ENCODE assay signal across 25 cellular contexts in genomic region chr20:13249118-13249859, GRCh38. TPM values are rescaled to one million over a fixed set of nuclear protein-coding genes. Genes with fewer than 3 reads are reported as not detected.
DNase-seq lines count a peak whose midpoint lies in the region; ATAC-seq, FAIRE-seq and TF ChIP-seq lines count a peak whose summit lies in the region.
"Had no signal": no experiment of that assay in that cellular context is flagged by ENCODE, and none has a peak within 500 bp of the region (broad histone marks: within the 10 kb centered on the region; RNA-seq: fewer than 3 reads in every experiment).

No MANE protein-coding gene starts in this region.

- CTCF ChIA-PET in activated naive CD4-positive, alpha-beta T cell treated with anti-CD3 and anti-CD28 coated beads, Interleukin-2, amount 10 ng/mL, durations not matched to agents 7 days and 5 days (lab: Charles Lee): interaction anchor here (1.5 to 5.1 kb wide), 2 partner anchors 12 to 53 kb away, joined by 4 to 31 read pairs; no protein-coding TSS in a partner anchor

- H3K9me3 ChIP-seq in T-helper 17 cell (ENCODE audit: control insufficient read depth, low read length, poor library complexity, severe bottlenecking) (no peaks in the 10 kb centered on the region), stomach smooth muscle (ENCODE audit: control insufficient read depth in 2 of 2, low read length in 2 of 2) (no peaks in the 10 kb centered on the region)
- H3K9me3 ChIP-seq: esophagus squamous epithelium, gastroesophageal sphincter, SJCRH30 had no signal

- peaks cover 6% of the 10 kb centered on the region for H3K4me1 ChIP-seq in stomach smooth muscle (ENCODE audit: control insufficient read depth, insufficient read depth, low read length)
- H3K4me1 ChIP-seq: SJCRH30 had no signal

- H3K27ac Mint-ChIP-seq in activated naive CD4-positive, alpha-beta T cell treated with anti-CD3 and anti-CD28 coated beads, Interleukin-2, amount 10 ng/mL, durations not matched to agents 7 days and 5 days: peak overlapping the region; percentile 34
- H3K27ac Mint-ChIP-seq in T-helper 17 cell: peak overlapping the region; percentile 98

- H3K9me3 Mint-ChIP-seq in activated naive CD4-positive, alpha-beta T cell treated with anti-CD3 and anti-CD28 coated beads, Interleukin-2, amount 10 ng/mL, durations not matched to agents 7 days and 5 days: peaks cover 4% of the 10 kb centered on the region
- H3K9me3 Mint-ChIP-seq: activated T-cell treated with anti-CD3 and anti-CD28 coated beads, Interleukin-2, amount 50 U/mL, for 4 hours had no signal

- H3K9ac ChIP-seq in stomach smooth muscle (ENCODE audit: low read length in 2 of 2): no peak overlapping the region

- H3K27me3 Mint-ChIP-seq in activated naive CD4-positive, alpha-beta T cell treated with anti-CD3 and anti-CD28 coated beads, Interleukin-2, amount 10 ng/mL, durations not matched to agents 7 days and 5 days: no peaks in the 10 kb centered on the region
- H3K27me3 Mint-ChIP-seq in T-helper 17 cell: no peaks in the 10 kb centered on the region

- no peaks in the 10 kb centered on the region for H3K36me3 ChIP-seq in stomach smooth muscle (ENCODE audit: control insufficient read depth in 2 of 2, insufficient read depth in 2 of 2, low read length in 2 of 2)
- H3K36me3 ChIP-seq: esophagus squamous epithelium, gastroesophageal sphincter, SJCRH30 had no signal

- peaks cover 8% of the 10 kb centered on the region for H3K36me3 Mint-ChIP-seq in activated naive CD4-positive, alpha-beta T cell treated with anti-CD3 and anti-CD28 coated beads, Interleukin-2, amount 10 ng/mL, durations not matched to agents 7 days and 5 days
- H3K36me3 Mint-ChIP-seq in T-helper 17 cell (ENCODE audit: low read depth): peaks cover 2% of the 10 kb centered on the region

- peak; percentile 67 for FAIRE-seq in endometrium (lab: Jason Lieb, UNC)
- FAIRE-seq: GM12878 had no signal

- H3K27me3 ChIP-seq in stomach smooth muscle (ENCODE audit: control insufficient read depth in 1 of 2, insufficient read depth in 2 of 2, low read length in 2 of 2): no peaks in the 10 kb centered on the region
- H3K27me3 ChIP-seq: esophagus squamous epithelium, gastroesophageal sphincter, hepatocyte had no signal

- DNase-seq in activated naive CD4-positive, alpha-beta T cell treated with anti-CD3 and anti-CD28 coated beads, Interleukin-2, amount 10 ng/mL, durations not matched to agents 7 days and 5 days: no peak
- no peak for DNase-seq in activated naive CD4-positive, alpha-beta T cell (lab: John Stamatoyannopoulos, UW)
- no peak for DNase-seq in T-helper 17 cell
- no peak for DNase-seq in foreskin fibroblast
- DNase-seq in NCI-H446 treated with DMSO at 0.1 percent for 48 hours (lab: John Stamatoyannopoulos, UW): no peak
- DNase-seq: ACHN; activated T-cell treated with anti-CD3 and anti-CD28 coated beads, Interleukin-2, amount 50 U/mL, for 4 hours; caudate nucleus; esophagus squamous epithelium; KBM-7; MM.1S; NCI-H2029; NCI-H526 treated with DMSO at 0.1 percent for 48 hours; nucleus accumbens; SJCRH30; trophoblast cell had no signal

- no peak overlapping the region for H3K4me3 Mint-ChIP-seq in activated naive CD4-positive, alpha-beta T cell treated with anti-CD3 and anti-CD28 coated beads, Interleukin-2, amount 10 ng/mL, durations not matched to agents 7 days and 5 days
- H3K4me3 Mint-ChIP-seq in T-helper 17 cell: no peak overlapping the region
- H3K4me3 Mint-ChIP-seq: activated T-cell treated with anti-CD3 and anti-CD28 coated beads, Interleukin-2, amount 50 U/mL, for 4 hours had no signal

- H3K4me3 ChIP-seq in stomach smooth muscle (ENCODE audit: low read length in 2 of 2) (peak overlapping the region in 1 of 2 donors; percentile 49), foreskin fibroblast (ENCODE audit: low read depth in 1 of 2, low read length in 2 of 2) (no peak overlapping the region)
- H3K4me3 ChIP-seq: esophagus squamous epithelium, gastroesophageal sphincter, GM12878, hepatocyte, SJCRH30, skin epidermis had no signal

- H3K4me1 Mint-ChIP-seq in activated naive CD4-positive, alpha-beta T cell treated with anti-CD3 and anti-CD28 coated beads, Interleukin-2, amount 10 ng/mL, durations not matched to agents 7 days and 5 days: peaks cover 34% of the 10 kb centered on the region
- peaks cover 31% of the 10 kb centered on the region for H3K4me1 Mint-ChIP-seq in T-helper 17 cell

- no peak for TF ChIP-seq CTCF in foreskin fibroblast (IDR thresholded peaks at IDR 0.05; ENCODE audit: low read depth, low read length)

- H3K27ac ChIP-seq in stomach smooth muscle (ENCODE audit: low read length): peak overlapping the region; percentile 11
- H3K27ac ChIP-seq: gastroesophageal sphincter, hepatocyte, SJCRH30 had no signal

- ATAC-seq in T-helper 17 cell (no peak), GM21619 (IDR thresholded peaks at IDR 0.05; ENCODE audit: unreplicated experiment) (no peak)
- ATAC-seq: activated CD4-positive, CD25-positive, alpha-beta regulatory T cell treated with anti-CD3 and anti-CD28 coated beads, Interleukin-2, amount 50 U/mL, for 24 hours; activated naive CD4-positive, alpha-beta T cell treated with anti-CD3 and anti-CD28 coated beads, Interleukin-2, amount 50 U/mL, for 72 hours; activated T-cell treated with anti-CD3 and anti-CD28 coated beads, Interleukin-2, amount 50 U/mL, for 4 hours; gastroesophageal sphincter; GM12878 had no signal

RNA-seq across cellular contexts. Expression of gene ISM1, which starts 28.2 kb away (rescaled TPM):
- total RNA-seq in T-helper 17 cell: 1 to 10 TPM; 3.2 to 7.8 TPM
- total RNA-seq: GM12878, SJCRH30 had no signal
